8 cellular contexts compared by ENCODE assay signal in genomic region chr10:61900829-61901783, GRCh38. TPM values are rescaled to one million over a fixed set of nuclear protein-coding genes. Genes with fewer than 3 reads are reported as not detected.
DNase-seq lines count a peak whose midpoint lies in the region; ATAC-seq, FAIRE-seq and TF ChIP-seq lines count a peak whose summit lies in the region.

Gene ARID5B, plus strand, starts transcription at chr10:61901699. Its CDS starts 11 bp downstream, at chr10:61901710.

- 0 to 1% methylated on average over 34 of the region's 34 CpGs for WGBS in pancreas, 2 donors

- no peaks in the 10 kb centered on the region for H3K36me3 ChIP-seq in SK-N-MC (ENCODE audit: insufficient read depth, low read length)
- H3K36me3 ChIP-seq in pancreas = no peaks in the 10 kb centered on the region

- FAIRE-seq in pancreas (lab: Jason Lieb, UNC) = no peak

- intact Hi-C loops in left ventricle myocardium superior (cut with micrococcal nuclease) (loop anchor here (5.0 kb wide), 1 partner anchor 136 kb away; no protein-coding TSS in a partner anchor), pancreas (cut with DNase I) (no loop called here)

- no peak for TF ChIP-seq CTCF in astrocyte of the cerebellum (IDR thresholded peaks at IDR 0.05; ENCODE audit: low read depth, low read length, missing control alignments)
- TF ChIP-seq CTCF in pancreas (IDR thresholded peaks at IDR 0.05) = no peak

- in situ Hi-C loops in astrocyte of the cerebellum (cut with HindIII; ENCODE audit: low sequenced_read_pairs) = no loop called here

- H3K9me3 ChIP-seq in SK-N-MC (ENCODE audit: low read depth, low read length) (no peaks in the 10 kb centered on the region), pancreas (no peaks in the 10 kb centered on the region)

- H3K9ac ChIP-seq in SK-N-MC (ENCODE audit: insufficient read length) = peak within 1 kb of the TSS; percentile 96

- DNase-seq in DMS153 treated with DMSO at 0.1 percent for 48 hours (lab: John Stamatoyannopoulos, UW; ENCODE audit: unreplicated experiment) (peak; percentile 54), SK-N-MC (ENCODE audit: low read depth, low spot score) (no peak), astrocyte of the cerebellum (ENCODE audit: low read depth) (no peak), left ventricle myocardium superior (no peak), pancreas (peak in 4 of 6 donors; percentile 25 to 65 (median 38))
- DNase-seq in Jurkat, Clone E6-1 (ENCODE audit: low read depth, low spot score) = peak; percentile 88

- peaks cover 14 to 31% (median 24%) of the 10 kb centered on the region in 3 donors for H3K4me1 ChIP-seq in pancreas

- peak within 1 kb of the TSS; percentile 98 for H3K27ac ChIP-seq in SK-N-MC
- H3K27ac ChIP-seq in pancreas = peak within 1 kb of the TSS; percentile 44 to 99 (median 77)

- H3K4me3 ChIP-seq in Jurkat, Clone E6-1 (ENCODE audit: low read length) = peak within 1 kb of the TSS; percentile 88
- H3K4me3 ChIP-seq in SK-N-MC (peak within 1 kb of the TSS; percentile 92), astrocyte of the cerebellum (ENCODE audit: low read depth, low read length) (peak within 1 kb of the TSS; percentile 79), pancreas (peak within 1 kb of the TSS; percentile 47 to 78 (median 70))

- peak; percentile 1 for ATAC-seq in left ventricle myocardium superior
- peak; percentile 31 to 41 (median 36) for ATAC-seq in pancreas
- ATAC-seq in GM21619 (IDR thresholded peaks at IDR 0.05; ENCODE audit: unreplicated experiment) = no peak
- no peak for ATAC-seq in GM19351 (IDR thresholded peaks at IDR 0.05; ENCODE audit: unreplicated experiment)

- no peaks in the 10 kb centered on the region for H3K27me3 ChIP-seq in pancreas

RNA-seq across cellular contexts. Expression of gene ARID5B, which starts in this region (rescaled TPM):
- 14.5 TPM for polyA plus RNA-seq in Jurkat, Clone E6-1 (2012; ENCODE audit: insufficient read depth, insufficient read length)
- total RNA-seq in left ventricle myocardium superior = 12.9 TPM
- total RNA-seq in pancreas = 10 to 100 TPM in 2 of 6 donors, 1 to 10 TPM in 4; 2.6 to 13.0 (median 6.8) TPM
- polyA plus RNA-seq in pancreas = 1 to 10 TPM; 2.6 to 3.9 TPM

Comparison
In these comparisons a context has a peak if more than half of its experiments do, and no peak if none do; other contexts are left out.
1. DNase-seq: peak in DMS153 treated with DMSO at 0.1 percent for 48 hours (single experiment), Jurkat, Clone E6-1 (single experiment) and pancreas (4 of 6); none in SK-N-MC (single experiment), astrocyte of the cerebellum (single experiment) and left ventricle myocardium superior (single experiment).
2. ATAC-seq: peak in left ventricle myocardium superior (single experiment) and pancreas (4 of 4); none in GM21619 (single experiment) and GM19351 (single experiment).
3. Peak in every context shown above with its lines, with median percentiles within 50 percentile points of each other: H3K4me3 ChIP-seq.